ENCODE assay signal across 22 cellular contexts in genomic region chr1:219784660-219785391, GRCh38.
DNase-seq lines count a peak whose midpoint lies in the region; TF ChIP-seq lines count a peak whose summit lies in the region.
"Had no signal": no experiment of that assay in that cellular context is flagged by ENCODE, and none has a peak within 500 bp of the region (broad histone marks: within the 10 kb centered on the region; RNA-seq: fewer than 3 reads in every experiment).

No MANE protein-coding gene starts in this region.

- no peaks in the 10 kb centered on the region for H3K36me3 Mint-ChIP-seq in activated T-helper 1 cell treated with anti-CD3 and anti-CD28 coated beads, Interleukin-12 subunit alpha, Interleukin-12 subunit beta, Interleukin-2, Interleukin-4 antibody, amounts not matched to agents 30 ng/mL and 10 ng/mL and 1 ng/mL, durations not matched to agents 14 hours and 24 hours and 36 hours (ENCODE audit: low read depth)
- H3K36me3 Mint-ChIP-seq: stimulated activated memory B cell treated with anti-CD40 and anti-IgM and Interleukin-4, amounts not matched to agents 10 μg/mL and 1 μg/mL and 100 μg/mL, for 72 hours had no signal

- no peak for TF ChIP-seq CTCF in fibroblast of mammary gland (conservative IDR thresholded peaks at IDR 0.05; ENCODE audit: control insufficient read depth, insufficient read depth, low read depth, low read length)
- no peak for TF ChIP-seq CTCF in GM10266 (IDR thresholded peaks at IDR 0.05; ENCODE audit: control insufficient read depth, insufficient read depth, low read depth, missing control alignments)

- no peaks in the 10 kb centered on the region for H3K27me3 ChIP-seq in neuronal stem cell (ENCODE audit: control insufficient read depth in 3 of 3, insufficient read depth in 3 of 3, low read depth in 1 of 3, low read length in 3 of 3)
- H3K27me3 ChIP-seq: BLaER1 treated with 17β-estradiol and CSF1 and Interleukin-3, amounts not matched to agents 10 nM and 100 nM; neutrophil had no signal

- DNase-seq in NCI-H2171 treated with DMSO at 0.1 percent for 48 hours (lab: John Stamatoyannopoulos, UW) (peak; percentile 13), NCI-H2171 (lab: John Stamatoyannopoulos, UW) (no peak), NCI-H1417 (lab: John Stamatoyannopoulos, UW) (peak in 2 of 3 experiments; percentile 78 to 97), fibroblast of mammary gland (ENCODE audit: low read depth) (peak; percentile 42), neuronal stem cell (ENCODE audit: low spot score) (no peak), GM10266 (ENCODE audit: extremely low spot score) (no peak), putamen (ENCODE audit: low spot score) (no peak)
- no peak for DNase-seq in activated T-helper 1 cell treated with anti-CD3 and anti-CD28 coated beads, Interleukin-12 subunit alpha, Interleukin-12 subunit beta, Interleukin-2, Interleukin-4 antibody, amounts not matched to agents 30 ng/mL and 10 ng/mL and 1 ng/mL, durations not matched to agents 14 hours and 24 hours and 36 hours (ENCODE audit: low spot score)
- DNase-seq: activated CD4-positive, alpha-beta T cell treated with anti-CD3 and anti-CD28 coated beads for 1 hour; activated naive CD8-positive, alpha-beta T cell treated with anti-CD3 and anti-CD28 coated beads, Interleukin-2, amount 50 U/mL, for 24 hours; caudate nucleus; DMS153; Kasumi-1; kidney; NCI-H1092 treated with DMSO at 0.1 percent for 48 hours; NCI-H446; T-helper 9 cell had no signal

- no peaks in the 10 kb centered on the region for H3K79me1 ChIP-seq in neuronal stem cell (ENCODE audit: low read depth, low read length)

- H3K9ac ChIP-seq in neuronal stem cell (ENCODE audit: low read depth, low read length, poor library complexity), result no peak overlapping the region
- H3K9ac ChIP-seq: BLaER1 treated with 17β-estradiol and CSF1 and Interleukin-3, amounts not matched to agents 10 nM and 100 nM had no signal

- H3K27ac Mint-ChIP-seq in activated T-helper 1 cell treated with anti-CD3 and anti-CD28 coated beads, Interleukin-12 subunit alpha, Interleukin-12 subunit beta, Interleukin-2, Interleukin-4 antibody, amounts not matched to agents 30 ng/mL and 10 ng/mL and 1 ng/mL, durations not matched to agents 14 hours and 24 hours and 36 hours, result no peak overlapping the region
- H3K27ac Mint-ChIP-seq: activated naive CD8-positive, alpha-beta T cell treated with anti-CD3 and anti-CD28 coated beads, Interleukin-2, amount 50 U/mL, for 24 hours; activated T-helper 17 cell treated with anti-CD3 and anti-CD28 coated beads, Interleukin-2, amount 50 U/mL, for 72 hours; stimulated activated memory B cell treated with anti-CD40 and anti-IgM and Interleukin-4, amounts not matched to agents 10 μg/mL and 1 μg/mL and 100 μg/mL, for 72 hours had no signal

- no peak overlapping the region for H3K18ac ChIP-seq in neuronal stem cell (ENCODE audit: low read length)

- H3K4me3 Mint-ChIP-seq in activated T-helper 1 cell treated with anti-CD3 and anti-CD28 coated beads, Interleukin-12 subunit alpha, Interleukin-12 subunit beta, Interleukin-2, Interleukin-4 antibody, amounts not matched to agents 30 ng/mL and 10 ng/mL and 1 ng/mL, durations not matched to agents 14 hours and 24 hours and 36 hours, result no peak overlapping the region
- H3K4me3 Mint-ChIP-seq: activated naive CD8-positive, alpha-beta T cell treated with anti-CD3 and anti-CD28 coated beads, Interleukin-2, amount 50 U/mL, for 24 hours; activated T-helper 17 cell treated with anti-CD3 and anti-CD28 coated beads, Interleukin-2, amount 50 U/mL, for 72 hours; stimulated activated memory B cell treated with anti-CD40 and anti-IgM and Interleukin-4, amounts not matched to agents 10 μg/mL and 1 μg/mL and 100 μg/mL, for 72 hours had no signal

- no peak overlapping the region for H3K4me2 ChIP-seq in neuronal stem cell (ENCODE audit: insufficient read depth, low read length, poor library complexity, severe bottlenecking)

- peaks cover 3% of the 10 kb centered on the region for H3K9me3 Mint-ChIP-seq in activated T-helper 1 cell treated with anti-CD3 and anti-CD28 coated beads, Interleukin-12 subunit alpha, Interleukin-12 subunit beta, Interleukin-2, Interleukin-4 antibody, amounts not matched to agents 30 ng/mL and 10 ng/mL and 1 ng/mL, durations not matched to agents 14 hours and 24 hours and 36 hours
- H3K9me3 Mint-ChIP-seq: stimulated activated memory B cell treated with anti-CD40 and anti-IgM and Interleukin-4, amounts not matched to agents 10 μg/mL and 1 μg/mL and 100 μg/mL, for 72 hours had no signal

- no peak overlapping the region for H2AK5ac ChIP-seq in neuronal stem cell (ENCODE audit: low read depth, low read length)

- peaks cover 0 to 18% of the 10 kb centered on the region in 2 donors for H3K9me3 ChIP-seq in neuronal stem cell (replicated peaks in 1 of 2; ENCODE audit: control insufficient read depth in 2 of 2, insufficient read depth in 1 of 2, low read depth in 1 of 2, low read length in 2 of 2)
- H3K9me3 ChIP-seq: BLaER1 treated with 17β-estradiol and CSF1 and Interleukin-3, amounts not matched to agents 10 nM and 100 nM; neutrophil; thoracic aorta had no signal

- peak overlapping the region; percentile 43 for H2AFZ ChIP-seq in neuronal stem cell (ENCODE audit: low read length)

- no peaks in the 10 kb centered on the region for H3K36me3 ChIP-seq in neuronal stem cell (replicated peaks in 1 of 2; ENCODE audit: control insufficient read depth in 2 of 2, insufficient read depth in 2 of 2, low read length in 2 of 2)
- H3K36me3 ChIP-seq: BLaER1 treated with 17β-estradiol and CSF1 and Interleukin-3, amounts not matched to agents 10 nM and 100 nM; neutrophil; thoracic aorta had no signal

- no peak overlapping the region for H4K8ac ChIP-seq in neuronal stem cell (ENCODE audit: low read depth, low read length)

- H3K4me1 ChIP-seq in neuronal stem cell (ENCODE audit: control insufficient read depth in 2 of 2, insufficient read depth in 1 of 2, low read depth in 1 of 2, low read length in 2 of 2), result peaks cover 0 to 1% of the 10 kb centered on the region in 2 donors

- H3K27me3 Mint-ChIP-seq in activated T-helper 1 cell treated with anti-CD3 and anti-CD28 coated beads, Interleukin-12 subunit alpha, Interleukin-12 subunit beta, Interleukin-2, Interleukin-4 antibody, amounts not matched to agents 30 ng/mL and 10 ng/mL and 1 ng/mL, durations not matched to agents 14 hours and 24 hours and 36 hours (ENCODE audit: insufficient read depth), result no peaks in the 10 kb centered on the region
- H3K27me3 Mint-ChIP-seq: activated T-helper 17 cell treated with anti-CD3 and anti-CD28 coated beads, Interleukin-2, amount 50 U/mL, for 72 hours had no signal

- no peak overlapping the region for H2BK120ac ChIP-seq in neuronal stem cell (ENCODE audit: low read depth, low read length)

- H3K27ac ChIP-seq in neuronal stem cell (replicated peaks; ENCODE audit: low read length), result no peak overlapping the region
- H3K27ac ChIP-seq: BLaER1 treated with 17β-estradiol and CSF1 and Interleukin-3, amounts not matched to agents 10 nM and 100 nM; neutrophil; thoracic aorta had no signal

- H2BK15ac ChIP-seq in neuronal stem cell (ENCODE audit: low read length), result no peak overlapping the region

- no peak overlapping the region for H4K91ac ChIP-seq in neuronal stem cell (ENCODE audit: low read depth, low read length, poor library complexity)

- H2BK12ac ChIP-seq in neuronal stem cell (ENCODE audit: low read length), result no peak overlapping the region

- H3K23ac ChIP-seq in neuronal stem cell (ENCODE audit: low read depth, low read length, poor library complexity), result no peak overlapping the region

- intact Hi-C loops in activated T-helper 1 cell treated with anti-CD3 and anti-CD28 coated beads, Interleukin-12 subunit alpha, Interleukin-12 subunit beta, Interleukin-2, Interleukin-4 antibody, amounts not matched to agents 30 ng/mL and 10 ng/mL and 1 ng/mL, durations not matched to agents 14 hours and 24 hours and 36 hours (cut with micrococcal nuclease), result no loop called here

- H3K4me3 ChIP-seq in fibroblast of mammary gland (ENCODE audit: control insufficient read depth, low read depth, low read length) (no peak overlapping the region), neuronal stem cell (ENCODE audit: low read length in 2 of 2) (no peak overlapping the region)
- H3K4me3 ChIP-seq: BLaER1 treated with 17β-estradiol and CSF1 and Interleukin-3, amounts not matched to agents 10 nM and 100 nM; thoracic aorta had no signal

- no CpG with 5 or more reads among the region's 8 CpGs for WGBS in neuronal stem cell (ENCODE audit: extremely low coverage in 2 of 2, insufficient read length in 2 of 2, insufficient replicate concordance in 1 of 2), 2 donors

- no peaks in the 10 kb centered on the region for H3K4me1 Mint-ChIP-seq in activated T-helper 1 cell treated with anti-CD3 and anti-CD28 coated beads, Interleukin-12 subunit alpha, Interleukin-12 subunit beta, Interleukin-2, Interleukin-4 antibody, amounts not matched to agents 30 ng/mL and 10 ng/mL and 1 ng/mL, durations not matched to agents 14 hours and 24 hours and 36 hours (ENCODE audit: low read depth)
- H3K4me1 Mint-ChIP-seq: activated naive CD8-positive, alpha-beta T cell treated with anti-CD3 and anti-CD28 coated beads, Interleukin-2, amount 50 U/mL, for 24 hours; activated T-helper 17 cell treated with anti-CD3 and anti-CD28 coated beads, Interleukin-2, amount 50 U/mL, for 72 hours; stimulated activated memory B cell treated with anti-CD40 and anti-IgM and Interleukin-4, amounts not matched to agents 10 μg/mL and 1 μg/mL and 100 μg/mL, for 72 hours had no signal

- H3K4ac ChIP-seq in neuronal stem cell (ENCODE audit: low read length), result no peak overlapping the region

- H2BK5ac ChIP-seq in neuronal stem cell (ENCODE audit: low read length), result no peak overlapping the region

- H3K14ac ChIP-seq in neuronal stem cell (ENCODE audit: low read length), result no peak overlapping the region

Comparison
In these comparisons a context has a peak if more than half of its experiments do, and no peak if none do; other contexts are left out.
1. DNase-seq: peak in NCI-H2171 treated with DMSO at 0.1 percent for 48 hours (single experiment), NCI-H1417 (2 of 3) and fibroblast of mammary gland (single experiment); none in NCI-H2171 (single experiment), neuronal stem cell (single experiment), GM10266 (single experiment), putamen (single experiment) and activated T-helper 1 cell treated with anti-CD3 and anti-CD28 coated beads, Interleukin-12 subunit alpha, Interleukin-12 subunit beta, Interleukin-2, Interleukin-4 antibody, amounts not matched to agents 30 ng/mL and 10 ng/mL and 1 ng/mL, durations not matched to agents 14 hours and 24 hours and 36 hours (single experiment).